In the genomic region with DNA sequence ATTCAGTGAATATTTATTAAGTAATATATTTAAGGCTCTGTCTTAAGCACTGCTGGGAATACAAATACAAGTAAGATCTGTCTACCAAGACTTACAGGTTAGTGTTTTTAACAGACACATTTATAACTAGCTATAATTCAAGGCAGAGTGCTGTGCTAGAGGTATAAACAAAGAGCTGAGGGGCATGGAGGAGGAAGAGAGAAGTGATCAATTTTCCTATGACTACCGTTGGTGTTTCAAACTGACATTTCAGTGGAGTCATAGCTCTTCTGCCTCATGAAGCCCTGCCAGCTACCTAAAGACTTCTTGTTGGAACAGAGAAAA, we compare ENCODE assay signal across 24 cellular contexts.
"Had no signal": no experiment of that assay in that cellular context is flagged by ENCODE, and none has a peak within 500 bp of the region (broad histone marks: within the 10 kb centered on the region; RNA-seq: fewer than 3 reads in every experiment).

No MANE protein-coding gene starts in this region.

- DNase-seq: activated CD4-positive, alpha-beta T cell treated with anti-CD3 and anti-CD28 coated beads for 1 hour; activated CD4-positive, alpha-beta T cell treated with anti-CD3 and anti-CD28 coated beads, Interleukin-2, amount 10 ng/mL, durations not matched to agents 24 days and 14 days; activated CD4-positive, alpha-beta T cell treated with anti-CD3 and anti-CD28 coated beads, Interleukin-2, amount 50 U/mL, for 48 hours; activated CD8-positive, alpha-beta memory T cell treated with anti-CD3 and anti-CD28 coated beads, Interleukin-2, amount 10 ng/mL, durations not matched to agents 7 days and 5 days; activated effector memory CD4-positive, alpha-beta T cell treated with anti-CD3 and anti-CD28 coated beads, Interleukin-2, amount 50 U/mL, for 16 hours; activated naive CD4-positive, alpha-beta T cell treated with Interleukin-2 at 50 U/mL for 16 hours; activated T-cell treated with anti-CD3 and anti-CD28 coated beads, Interleukin-2, amount 50 U/mL, for 24 hours; central memory CD4-positive, alpha-beta T cell; MG63; MV-4-11; NCI-H1105; NCI-H1436; NCI-H1694 treated with DMSO at 0.1 percent for 48 hours; NCI-H2029 treated with DMSO at 0.1 percent for 48 hours; Peyer's patch; Right ventricle myocardium superior; SJCRH30; T-helper 17 cell; T-helper 9 cell had no signal

- H3K4me1 ChIP-seq: Peyer's patch, SJCRH30 had no signal

- H3K36me3 ChIP-seq: MG63, Peyer's patch, SJCRH30 had no signal

- H3K4me3 ChIP-seq: MG63, Peyer's patch, SJCRH30 had no signal

- ATAC-seq: activated CD8-positive, alpha-beta memory T cell treated with anti-CD3 and anti-CD28 coated beads, Interleukin-2, amount 10 ng/mL, durations not matched to agents 7 days and 5 days; activated naive CD4-positive, alpha-beta T cell treated with anti-CD3 and anti-CD28 coated beads, Interleukin-2, amount 50 U/mL, for 72 hours; T-helper 17 cell; WTC11 had no signal

- H3K27me3 Mint-ChIP-seq: activated CD8-positive, alpha-beta memory T cell treated with anti-CD3 and anti-CD28 coated beads, Interleukin-2, amount 10 ng/mL, durations not matched to agents 7 days and 5 days; activated T-cell treated with anti-CD3 and anti-CD28 coated beads, Interleukin-2, amount 50 U/mL, for 24 hours; T-helper 17 cell had no signal

- H3K27me3 ChIP-seq: MG63, Peyer's patch, SJCRH30 had no signal

- H3K36me3 Mint-ChIP-seq: WTC11 had no signal

- H3K27ac ChIP-seq: KMS-11, Peyer's patch, RWPE1, SJCRH30 had no signal

- H3K4me3 Mint-ChIP-seq: activated CD4-positive, alpha-beta T cell treated with anti-CD3 and anti-CD28 coated beads, Interleukin-2, amount 10 ng/mL, durations not matched to agents 24 days and 14 days; activated CD8-positive, alpha-beta memory T cell treated with anti-CD3 and anti-CD28 coated beads, Interleukin-2, amount 10 ng/mL, durations not matched to agents 7 days and 5 days; activated T-cell treated with anti-CD3 and anti-CD28 coated beads, Interleukin-2, amount 50 U/mL, for 24 hours; activated T-helper 1 cell treated with anti-CD3 and anti-CD28 coated beads, Interleukin-12 subunit alpha, Interleukin-12 subunit beta, Interleukin-2, Interleukin-4 antibody, amounts not matched to agents 30 ng/mL and 10 ng/mL and 1 ng/mL, durations not matched to agents 14 hours and 24 hours and 36 hours; T-helper 17 cell; WTC11 had no signal

- H3K4me1 Mint-ChIP-seq: activated CD4-positive, alpha-beta T cell treated with anti-CD3 and anti-CD28 coated beads, Interleukin-2, amount 10 ng/mL, durations not matched to agents 24 days and 14 days; activated CD8-positive, alpha-beta memory T cell treated with anti-CD3 and anti-CD28 coated beads, Interleukin-2, amount 10 ng/mL, durations not matched to agents 7 days and 5 days; WTC11 had no signal

- H3K27ac Mint-ChIP-seq: activated CD4-positive, alpha-beta T cell treated with anti-CD3 and anti-CD28 coated beads, Interleukin-2, amount 10 ng/mL, durations not matched to agents 24 days and 14 days; activated CD8-positive, alpha-beta memory T cell treated with anti-CD3 and anti-CD28 coated beads, Interleukin-2, amount 10 ng/mL, durations not matched to agents 7 days and 5 days; activated naive CD4-positive, alpha-beta T cell treated with anti-CD3 and anti-CD28 coated beads, Interleukin-2, amount 50 U/mL, for 72 hours; activated T-cell treated with anti-CD3 and anti-CD28 coated beads, Interleukin-2, amount 50 U/mL, for 24 hours; activated T-helper 1 cell treated with anti-CD3 and anti-CD28 coated beads, Interleukin-12 subunit alpha, Interleukin-12 subunit beta, Interleukin-2, Interleukin-4 antibody, amounts not matched to agents 30 ng/mL and 10 ng/mL and 1 ng/mL, durations not matched to agents 14 hours and 24 hours and 36 hours; T-helper 17 cell; WTC11 had no signal

- H3K9me3 ChIP-seq: MG63, SJCRH30 had no signal

- H3K9me3 Mint-ChIP-seq: activated CD4-positive, alpha-beta T cell treated with anti-CD3 and anti-CD28 coated beads, Interleukin-2, amount 10 ng/mL, durations not matched to agents 24 days and 14 days; activated naive CD4-positive, alpha-beta T cell treated with anti-CD3 and anti-CD28 coated beads, Interleukin-2, amount 50 U/mL, for 72 hours; activated T-cell treated with anti-CD3 and anti-CD28 coated beads, Interleukin-2, amount 50 U/mL, for 24 hours; activated T-helper 1 cell treated with anti-CD3 and anti-CD28 coated beads, Interleukin-12 subunit alpha, Interleukin-12 subunit beta, Interleukin-2, Interleukin-4 antibody, amounts not matched to agents 30 ng/mL and 10 ng/mL and 1 ng/mL, durations not matched to agents 14 hours and 24 hours and 36 hours; WTC11 had no signal
